15 cellular contexts compared by ENCODE assay signal in genomic region chr20:56430471-56430870, GRCh38. TPM values are rescaled to one million over a fixed set of nuclear protein-coding genes. Genes with fewer than 3 reads are reported as not detected.
A peak's percentile ranks its signal among the peaks of the same experiment; 100 is the strongest.
DNase-seq lines count a peak whose midpoint lies in the region; ATAC-seq lines count a peak whose summit lies in the region.
"Had no signal": no experiment of that assay in that cellular context is flagged by ENCODE, and none has a peak within 500 bp of the region (broad histone marks: within the 10 kb centered on the region; RNA-seq: fewer than 3 reads in every experiment).

No MANE protein-coding gene starts in this region.

- POLR2A ChIA-PET in naive thymus-derived CD8-positive, alpha-beta T cell (lab: Charles Lee) = interaction anchor here (3.2 to 4.0 kb wide), 2 partner anchors 15 to 18 kb away, joined by 8 to 19 read pairs; partner anchors contain the start of gene CASS4

- peaks cover 29% of the 10 kb centered on the region for H3K4me1 Mint-ChIP-seq in T-helper 2 cell treated with Interferon-gamma antibody and Interleukin-4, amounts not matched to agents 5 μg/mL and 100 μg/mL, for 36 hours (ENCODE audit: low read depth)
- H3K4me1 Mint-ChIP-seq in activated naive CD8-positive, alpha-beta T cell (ENCODE audit: low read depth) = peaks cover 72% of the 10 kb centered on the region
- peaks cover 42 to 77% (median 64%) of the 10 kb centered on the region in 4 donors for H3K4me1 Mint-ChIP-seq in naive thymus-derived CD8-positive, alpha-beta T cell

- no peak for ATAC-seq in naive thymus-derived CD8-positive, alpha-beta T cell
- no peak for ATAC-seq in HG03571 (IDR thresholded peaks at IDR 0.05; ENCODE audit: unreplicated experiment)
- ATAC-seq: right cardiac atrium had no signal

- H3K4me3 Mint-ChIP-seq in T-helper 2 cell treated with Interferon-gamma antibody and Interleukin-4, amounts not matched to agents 5 μg/mL and 100 μg/mL, for 36 hours = no peak overlapping the region
- peak overlapping the region; percentile 83 for H3K4me3 Mint-ChIP-seq in activated naive CD8-positive, alpha-beta T cell
- peak overlapping the region; percentile 60 to 96 (median 85) for H3K4me3 Mint-ChIP-seq in naive thymus-derived CD8-positive, alpha-beta T cell

- peak overlapping the region; percentile 91 for H3K27ac Mint-ChIP-seq in T-helper 2 cell treated with Interferon-gamma antibody and Interleukin-4, amounts not matched to agents 5 μg/mL and 100 μg/mL, for 36 hours
- peak overlapping the region; percentile 98 for H3K27ac Mint-ChIP-seq in activated naive CD8-positive, alpha-beta T cell
- H3K27ac Mint-ChIP-seq in naive thymus-derived CD8-positive, alpha-beta T cell = peak overlapping the region; percentile 92 to 98 (median 95)

- H3K9me3 Mint-ChIP-seq in T-helper 2 cell treated with Interferon-gamma antibody and Interleukin-4, amounts not matched to agents 5 μg/mL and 100 μg/mL, for 36 hours = peaks cover 8% of the 10 kb centered on the region
- no peaks in the 10 kb centered on the region for H3K9me3 Mint-ChIP-seq in activated naive CD8-positive, alpha-beta T cell (ENCODE audit: low read depth)
- H3K9me3 Mint-ChIP-seq in naive thymus-derived CD8-positive, alpha-beta T cell = no peaks in the 10 kb centered on the region

- peaks cover 26% of the 10 kb centered on the region for H3K36me3 Mint-ChIP-seq in T-helper 2 cell treated with Interferon-gamma antibody and Interleukin-4, amounts not matched to agents 5 μg/mL and 100 μg/mL, for 36 hours (ENCODE audit: low read depth)
- peaks cover 12% of the 10 kb centered on the region for H3K36me3 Mint-ChIP-seq in activated naive CD8-positive, alpha-beta T cell
- peaks cover 0 to 33% (median 2%) of the 10 kb centered on the region in 3 donors for H3K36me3 Mint-ChIP-seq in naive thymus-derived CD8-positive, alpha-beta T cell

- no peaks in the 10 kb centered on the region for H3K27me3 Mint-ChIP-seq in T-helper 2 cell treated with Interferon-gamma antibody and Interleukin-4, amounts not matched to agents 5 μg/mL and 100 μg/mL, for 36 hours (ENCODE audit: low read depth)
- no peaks in the 10 kb centered on the region for H3K27me3 Mint-ChIP-seq in activated naive CD8-positive, alpha-beta T cell
- no peaks in the 10 kb centered on the region for H3K27me3 Mint-ChIP-seq in naive thymus-derived CD8-positive, alpha-beta T cell
- H3K27me3 Mint-ChIP-seq: memory B cell had no signal

- no peak for DNase-seq in T-helper 2 cell treated with Interferon-gamma antibody and Interleukin-4, amounts not matched to agents 5 μg/mL and 100 μg/mL, for 36 hours (ENCODE audit: low spot score)
- no peak for DNase-seq in T-helper 2 cell
- DNase-seq in GM03348 (ENCODE audit: low spot score) = peak; percentile 31
- DNase-seq in naive thymus-derived CD8-positive, alpha-beta T cell = no peak
- DNase-seq in AG20443 (ENCODE audit: low spot score) = no peak
- no peak for DNase-seq in GOT3 (lab: John Stamatoyannopoulos, UW)
- DNase-seq: amygdala, MM.1S, NCI-H1930, NCI-H524, right cardiac atrium, testis had no signal

RNA-seq across cellular contexts. Expression of gene CASS4, which starts 18.4 kb away (rescaled TPM):
- 10 to 100 TPM; 11.6 to 12.9 TPM for total RNA-seq in naive thymus-derived CD8-positive, alpha-beta T cell
- polyA plus RNA-seq in naive thymus-derived CD8-positive, alpha-beta T cell = 10 to 100 TPM in 1 of 3 donors, 1 to 10 TPM in 2; 5.5 to 11.2 (median 7.1) TPM

RNA-seq across cellular contexts. Expression of gene RTF2, which starts 38.0 kb away (rescaled TPM):
- 10 to 100 TPM; 65.1 to 69.0 TPM for total RNA-seq in naive thymus-derived CD8-positive, alpha-beta T cell
- 100 to 1,000 TPM; 121 to 147 (median 138) TPM for polyA plus RNA-seq in naive thymus-derived CD8-positive, alpha-beta T cell

RNA-seq across cellular contexts. Expression of gene CSTF1, which starts 38.0 kb away (rescaled TPM):
- total RNA-seq in naive thymus-derived CD8-positive, alpha-beta T cell = 10 to 100 TPM; 43.7 to 52.8 TPM
- 10 to 100 TPM; 27.2 to 33.3 (median 27.7) TPM for polyA plus RNA-seq in naive thymus-derived CD8-positive, alpha-beta T cell

RNA-seq across cellular contexts. Expression of gene AURKA, which starts 38.5 kb away (rescaled TPM):
- 1 to 10 TPM in 1 of 2 experiments, under 1 TPM in 1; 0.85 to 1.3 TPM for total RNA-seq in naive thymus-derived CD8-positive, alpha-beta T cell
- under 1 TPM; 0.19 to 0.50 (median 0.44) TPM for polyA plus RNA-seq in naive thymus-derived CD8-positive, alpha-beta T cell
